In genomic region chr4:145481164-145481941, GRCh38 we compare ENCODE assay signal across 8 cellular contexts. TPM values are rescaled to one million over a fixed set of nuclear protein-coding genes. Genes with fewer than 3 reads are reported as not detected.
DNase-seq lines count a peak whose midpoint lies in the region; ATAC-seq and TF ChIP-seq lines count a peak whose summit lies in the region.

TSS of gene SMAD1 (plus strand) at chr4:145481853. CDS start at chr4:145514614, 32,761 bp downstream.

- H3K9me3 ChIP-seq in esophagus muscularis mucosa, result no peaks in the 10 kb centered on the region
- no peaks in the 10 kb centered on the region for H3K9me3 ChIP-seq in mucosa of descending colon

- H3K4me1 ChIP-seq in esophagus muscularis mucosa (peaks cover 15 to 43% (median 40%) of the 10 kb centered on the region in 4 donors), mucosa of descending colon (ENCODE audit: low read depth) (peaks cover 4% of the 10 kb centered on the region)

- intact Hi-C loops in esophagus muscularis mucosa (cut with DNase I), result loop anchor here (5.0 to 10.0 kb wide), 4 partner anchors 76 to 307 kb away; no protein-coding TSS in a partner anchor
- intact Hi-C loops in mucosa of descending colon (cut with DNase I, micrococcal nuclease), result loop anchor here in 1 of 2 donors (10.0 kb wide), 1 partner anchor 63 kb away; no protein-coding TSS in a partner anchor

- no peaks in the 10 kb centered on the region for H3K27me3 ChIP-seq in esophagus muscularis mucosa

- WGBS in esophagus muscularis mucosa, result 0% methylated on average over 21 of the region's 65 CpGs

- TF ChIP-seq POLR2A in esophagus muscularis mucosa (IDR thresholded peaks at IDR 0.05; ENCODE audit: low read depth), result peak; percentile 62

- DNase-seq in AG09319 (ENCODE audit: extremely low read depth, low read depth) (peak; percentile 67), NCI-H446 treated with DMSO at 0.1 percent for 48 hours (lab: John Stamatoyannopoulos, UW) (peak; percentile 73), esophagus muscularis mucosa (ENCODE audit: extremely low spot score) (peak; percentile 93), mucosa of descending colon (peak; percentile 84 to 90 (median 87))
- DNase-seq in activated CD8-positive, alpha-beta memory T cell treated with anti-CD3 and anti-CD28 coated beads, Interleukin-2, amount 50 U/mL, for 4 hours, result peak; percentile 24
- DNase-seq in stimulated activated naive CD4-positive, alpha-beta T cell treated with Interleukin-2 at 50 U/mL for 16 hours (lab: John Stamatoyannopoulos, UW), result peak; percentile 16

- H3K27ac ChIP-seq in esophagus muscularis mucosa (replicated peaks in 1 of 4), result peak within 1 kb of the TSS; percentile 95 to 99 (median 96)

- peak within 1 kb of the TSS; percentile 76 to 99 (median 96) for H3K4me3 ChIP-seq in esophagus muscularis mucosa
- peak within 1 kb of the TSS; percentile 83 for H3K4me3 ChIP-seq in mucosa of descending colon

- ATAC-seq in GM18873 (IDR thresholded peaks at IDR 0.05; ENCODE audit: low FRiP score, unreplicated experiment) (peak; percentile 36), HG03095 (IDR thresholded peaks at IDR 0.05; ENCODE audit: unreplicated experiment) (peak; percentile 42), mucosa of descending colon (peak; percentile 93)

- no peak for TF ChIP-seq EP300 in esophagus muscularis mucosa (IDR thresholded peaks at IDR 0.05)

- TF ChIP-seq CTCF in AG09319 (IDR thresholded peaks at IDR 0.05; ENCODE audit: low read depth, low read length) (no peak), esophagus muscularis mucosa (IDR thresholded peaks at IDR 0.05) (no peak), mucosa of descending colon (IDR thresholded peaks at IDR 0.05) (no peak)

- H3K36me3 ChIP-seq in esophagus muscularis mucosa (no peaks in the 10 kb centered on the region), mucosa of descending colon (ENCODE audit: low read depth) (no peaks in the 10 kb centered on the region)

RNA-seq across cellular contexts. Expression of gene SMAD1, which starts in this region (rescaled TPM):
- total RNA-seq in esophagus muscularis mucosa (10 to 100 TPM; 19.5 to 34.3 (median 29.2) TPM), mucosa of descending colon (10 to 100 TPM; 34.9 to 47.4 (median 39.3) TPM)

Comparison
In these comparisons a context has a peak if more than half of its experiments do, and no peak if none do; other contexts are left out.
1. Peak in every context shown above with its lines: DNase-seq, ATAC-seq, H3K4me3 ChIP-seq and H3K27ac ChIP-seq.
2. DNase-seq: peak in every context shown above with its lines; median percentile 93 in esophagus muscularis mucosa; 87 in mucosa of descending colon; 73 in NCI-H446 treated with DMSO at 0.1 percent for 48 hours; 67 in AG09319; 24 in activated CD8-positive, alpha-beta memory T cell treated with anti-CD3 and anti-CD28 coated beads, Interleukin-2, amount 50 U/mL, for 4 hours; 16 in stimulated activated naive CD4-positive, alpha-beta T cell treated with Interleukin-2 at 50 U/mL for 16 hours.
3. ATAC-seq: peak in every context shown above with its lines; median percentile 93 in mucosa of descending colon; 42 in HG03095; 36 in GM18873.